In genomic region chr6:137707038-137707589, GRCh38 we compare ENCODE assay signal across 1 cellular context.
TF ChIP-seq lines count a peak whose summit lies in the region.

No MANE protein-coding gene starts in this region.

TF ChIP-seq in HepG2, 621 proteins besides CTCF, POLR2A, EP300 and RAD21 (continued from another document and continues in another):
- peak; percentile 87 for TF ChIP-seq FOSL2 (CRISPR knock-in tag; IDR thresholded peaks at IDR 0.05)
- no peak for TF ChIP-seq GPBP1L1 (CRISPR knock-in tag; IDR thresholded peaks at IDR 0.05)
- TF ChIP-seq SALL1 (CRISPR knock-in tag; IDR thresholded peaks at IDR 0.05), result no peak
- TF ChIP-seq ZNF598 (CRISPR knock-in tag; IDR thresholded peaks at IDR 0.05; ENCODE audit: borderline replicate concordance), result no peak
- no peak for TF ChIP-seq ZNF737 (CRISPR knock-in tag; IDR thresholded peaks at IDR 0.05; ENCODE audit: borderline replicate concordance)
- TF ChIP-seq, protein P1, sequence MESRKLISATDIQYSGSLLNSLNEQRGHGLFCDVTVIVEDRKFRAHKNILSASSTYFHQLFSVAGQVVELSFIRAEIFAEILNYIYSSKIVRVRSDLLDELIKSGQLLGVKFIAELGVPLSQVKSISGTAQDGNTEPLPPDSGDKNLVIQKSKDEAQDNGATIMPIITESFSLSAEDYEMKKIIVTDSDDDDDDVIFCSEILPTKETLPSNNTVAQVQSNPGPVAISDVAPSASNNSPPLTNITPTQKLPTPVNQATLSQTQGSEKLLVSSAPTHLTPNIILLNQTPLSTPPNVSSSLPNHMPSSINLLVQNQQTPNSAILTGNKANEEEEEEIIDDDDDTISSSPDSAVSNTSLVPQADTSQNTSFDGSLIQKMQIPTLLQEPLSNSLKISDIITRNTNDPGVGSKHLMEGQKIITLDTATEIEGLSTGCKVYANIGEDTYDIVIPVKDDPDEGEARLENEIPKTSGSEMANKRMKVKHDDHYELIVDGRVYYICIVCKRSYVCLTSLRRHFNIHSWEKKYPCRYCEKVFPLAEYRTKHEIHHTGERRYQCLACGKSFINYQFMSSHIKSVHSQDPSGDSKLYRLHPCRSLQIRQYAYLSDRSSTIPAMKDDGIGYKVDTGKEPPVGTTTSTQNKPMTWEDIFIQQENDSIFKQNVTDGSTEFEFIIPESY (CRISPR knock-in tag; IDR thresholded peaks at IDR 0.05), result peak; percentile 17; the same call in 1 of the 2 replicates
- no peak for TF ChIP-seq NFRKB (IDR thresholded peaks at IDR 0.05)
- TF ChIP-seq MEIS1 (CRISPR knock-in tag; IDR thresholded peaks at IDR 0.05; ENCODE audit: borderline replicate concordance), result no peak
- TF ChIP-seq ZSCAN22 (CRISPR knock-in tag; IDR thresholded peaks at IDR 0.05), result 0 out of 2 replicates have a peak, but pooled peaks have one; percentile 4
- TF ChIP-seq ZSCAN31 (CRISPR knock-in tag; IDR thresholded peaks at IDR 0.05; ENCODE audit: low read depth), result no peak
- no peak for TF ChIP-seq ZNF768 (CRISPR knock-in tag; IDR thresholded peaks at IDR 0.05)
- TF ChIP-seq SNAI1 (CRISPR knock-in tag; IDR thresholded peaks at IDR 0.05; ENCODE audit: borderline replicate concordance), result no peak
- TF ChIP-seq SSRP1 (CRISPR knock-in tag; IDR thresholded peaks at IDR 0.05), result 0 out of 2 replicates have a peak, but pooled peaks have one; percentile 39
- TF ChIP-seq ELK4 (CRISPR knock-in tag; IDR thresholded peaks at IDR 0.05; ENCODE audit: borderline replicate concordance), result no peak
- TF ChIP-seq ZSCAN21 (CRISPR knock-in tag; IDR thresholded peaks at IDR 0.05; ENCODE audit: borderline replicate concordance), result no peak
- no peak for TF ChIP-seq THAP11 (CRISPR knock-in tag; IDR thresholded peaks at IDR 0.05)
- TF ChIP-seq ZFP37 (CRISPR knock-in tag; IDR thresholded peaks at IDR 0.05; ENCODE audit: borderline replicate concordance), result no peak
- TF ChIP-seq ZNF12 (CRISPR knock-in tag; IDR thresholded peaks at IDR 0.05), result no peak
- no peak for TF ChIP-seq DNMT1 (CRISPR knock-in tag; IDR thresholded peaks at IDR 0.05)
- 0 out of 2 replicates have a peak, but pooled peaks have one; percentile 44 for TF ChIP-seq FIP1L1 (IDR thresholded peaks at IDR 0.05; ENCODE audit: borderline replicate concordance, insufficient read depth, low read depth, low read length)
- TF ChIP-seq, protein P2, sequence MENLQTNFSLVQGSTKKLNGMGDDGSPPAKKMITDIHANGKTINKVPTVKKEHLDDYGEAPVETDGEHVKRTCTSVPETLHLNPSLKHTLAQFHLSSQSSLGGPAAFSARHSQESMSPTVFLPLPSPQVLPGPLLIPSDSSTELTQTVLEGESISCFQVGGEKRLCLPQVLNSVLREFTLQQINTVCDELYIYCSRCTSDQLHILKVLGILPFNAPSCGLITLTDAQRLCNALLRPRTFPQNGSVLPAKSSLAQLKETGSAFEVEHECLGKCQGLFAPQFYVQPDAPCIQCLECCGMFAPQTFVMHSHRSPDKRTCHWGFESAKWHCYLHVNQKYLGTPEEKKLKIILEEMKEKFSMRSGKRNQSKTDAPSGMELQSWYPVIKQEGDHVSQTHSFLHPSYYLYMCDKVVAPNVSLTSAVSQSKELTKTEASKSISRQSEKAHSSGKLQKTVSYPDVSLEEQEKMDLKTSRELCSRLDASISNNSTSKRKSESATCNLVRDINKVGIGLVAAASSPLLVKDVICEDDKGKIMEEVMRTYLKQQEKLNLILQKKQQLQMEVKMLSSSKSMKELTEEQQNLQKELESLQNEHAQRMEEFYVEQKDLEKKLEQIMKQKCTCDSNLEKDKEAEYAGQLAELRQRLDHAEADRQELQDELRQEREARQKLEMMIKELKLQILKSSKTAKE (CRISPR knock-in tag; IDR thresholded peaks at IDR 0.05; ENCODE audit: borderline replicate concordance), result no peak
- no peak for TF ChIP-seq YY1 (IDR thresholded peaks at IDR 0.05; ENCODE audit: insufficient read depth, insufficient replicate concordance, low read depth, low read length)
- no peak for TF ChIP-seq ZNF17 (CRISPR knock-in tag; IDR thresholded peaks at IDR 0.05)
- TF ChIP-seq, protein P3, sequence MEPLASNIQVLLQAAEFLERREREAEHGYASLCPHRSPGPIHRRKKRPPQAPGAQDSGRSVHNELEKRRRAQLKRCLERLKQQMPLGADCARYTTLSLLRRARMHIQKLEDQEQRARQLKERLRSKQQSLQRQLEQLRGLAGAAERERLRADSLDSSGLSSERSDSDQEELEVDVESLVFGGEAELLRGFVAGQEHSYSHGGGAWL (CRISPR knock-in tag; IDR thresholded peaks at IDR 0.05), result no peak
- peak; percentile 79; the same call in 1 of the 2 replicates for TF ChIP-seq FOSL1 (CRISPR knock-in tag; IDR thresholded peaks at IDR 0.05; ENCODE audit: borderline replicate concordance)
- no peak for TF ChIP-seq PBX3 (CRISPR knock-in tag; IDR thresholded peaks at IDR 0.05; ENCODE audit: borderline replicate concordance)
- no peak for TF ChIP-seq MED13 (CRISPR knock-in tag; IDR thresholded peaks at IDR 0.05)
- TF ChIP-seq HOXA3 (CRISPR knock-in tag; IDR thresholded peaks at IDR 0.05), result no peak
- no peak for TF ChIP-seq PITX1 (CRISPR knock-in tag; IDR thresholded peaks at IDR 0.05)
- TF ChIP-seq ZSCAN20 (CRISPR knock-in tag; IDR thresholded peaks at IDR 0.05; ENCODE audit: borderline replicate concordance), result 0 out of 2 replicates have a peak, but pooled peaks have one; percentile 35
- TF ChIP-seq ZNF569 (CRISPR knock-in tag; IDR thresholded peaks at IDR 0.05; ENCODE audit: borderline replicate concordance), result 0 out of 2 replicates have a peak, but pooled peaks have one; percentile 70
- TF ChIP-seq CBX1 (IDR thresholded peaks at IDR 0.05; ENCODE audit: low read depth), result no peak
- TF ChIP-seq XRCC5 (optimal IDR thresholded peaks at IDR 0.05; ENCODE audit: low read length), result no peak
- TF ChIP-seq REXO4 (CRISPR knock-in tag; IDR thresholded peaks at IDR 0.05; ENCODE audit: borderline replicate concordance), result no peak
- TF ChIP-seq ZNF296 (CRISPR knock-in tag; conservative IDR thresholded peaks at IDR 0.05), result no peak
- TF ChIP-seq RARG (CRISPR knock-in tag; IDR thresholded peaks at IDR 0.05; ENCODE audit: low read depth), result no peak
- TF ChIP-seq BRCA1 (CRISPR knock-in tag; IDR thresholded peaks at IDR 0.05), result 0 out of 2 replicates have a peak, but pooled peaks have one; percentile 2
- TF ChIP-seq, protein P4, sequence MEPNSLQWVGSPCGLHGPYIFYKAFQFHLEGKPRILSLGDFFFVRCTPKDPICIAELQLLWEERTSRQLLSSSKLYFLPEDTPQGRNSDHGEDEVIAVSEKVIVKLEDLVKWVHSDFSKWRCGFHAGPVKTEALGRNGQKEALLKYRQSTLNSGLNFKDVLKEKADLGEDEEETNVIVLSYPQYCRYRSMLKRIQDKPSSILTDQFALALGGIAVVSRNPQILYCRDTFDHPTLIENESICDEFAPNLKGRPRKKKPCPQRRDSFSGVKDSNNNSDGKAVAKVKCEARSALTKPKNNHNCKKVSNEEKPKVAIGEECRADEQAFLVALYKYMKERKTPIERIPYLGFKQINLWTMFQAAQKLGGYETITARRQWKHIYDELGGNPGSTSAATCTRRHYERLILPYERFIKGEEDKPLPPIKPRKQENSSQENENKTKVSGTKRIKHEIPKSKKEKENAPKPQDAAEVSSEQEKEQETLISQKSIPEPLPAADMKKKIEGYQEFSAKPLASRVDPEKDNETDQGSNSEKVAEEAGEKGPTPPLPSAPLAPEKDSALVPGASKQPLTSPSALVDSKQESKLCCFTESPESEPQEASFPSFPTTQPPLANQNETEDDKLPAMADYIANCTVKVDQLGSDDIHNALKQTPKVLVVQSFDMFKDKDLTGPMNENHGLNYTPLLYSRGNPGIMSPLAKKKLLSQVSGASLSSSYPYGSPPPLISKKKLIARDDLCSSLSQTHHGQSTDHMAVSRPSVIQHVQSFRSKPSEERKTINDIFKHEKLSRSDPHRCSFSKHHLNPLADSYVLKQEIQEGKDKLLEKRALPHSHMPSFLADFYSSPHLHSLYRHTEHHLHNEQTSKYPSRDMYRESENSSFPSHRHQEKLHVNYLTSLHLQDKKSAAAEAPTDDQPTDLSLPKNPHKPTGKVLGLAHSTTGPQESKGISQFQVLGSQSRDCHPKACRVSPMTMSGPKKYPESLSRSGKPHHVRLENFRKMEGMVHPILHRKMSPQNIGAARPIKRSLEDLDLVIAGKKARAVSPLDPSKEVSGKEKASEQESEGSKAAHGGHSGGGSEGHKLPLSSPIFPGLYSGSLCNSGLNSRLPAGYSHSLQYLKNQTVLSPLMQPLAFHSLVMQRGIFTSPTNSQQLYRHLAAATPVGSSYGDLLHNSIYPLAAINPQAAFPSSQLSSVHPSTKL (CRISPR knock-in tag; IDR thresholded peaks at IDR 0.05), result no peak
- peak; percentile 89 for TF ChIP-seq ADNP (CRISPR knock-in tag; IDR thresholded peaks at IDR 0.05)
- no peak for TF ChIP-seq PCBP2 (optimal IDR thresholded peaks at IDR 0.05; ENCODE audit: low read depth, low read length, poor library complexity, severe bottlenecking)
- TF ChIP-seq IRF2 (CRISPR knock-in tag; IDR thresholded peaks at IDR 0.05), result no peak
- TF ChIP-seq SKI (IDR thresholded peaks at IDR 0.05; ENCODE audit: partially characterized antibody), result no peak
- TF ChIP-seq MTERF4 (CRISPR knock-in tag; IDR thresholded peaks at IDR 0.05), result no peak
- TF ChIP-seq ZNF572 (CRISPR knock-in tag; IDR thresholded peaks at IDR 0.05), result no peak
- peak; percentile 67; the same call in 1 of the 2 replicates for TF ChIP-seq KDM1A (CRISPR knock-in tag; IDR thresholded peaks at IDR 0.05)
- TF ChIP-seq ZNF431 (CRISPR knock-in tag; IDR thresholded peaks at IDR 0.05; ENCODE audit: borderline replicate concordance, low read depth), result no peak
- no peak for TF ChIP-seq SAFB2 (CRISPR knock-in tag; IDR thresholded peaks at IDR 0.05; ENCODE audit: borderline replicate concordance, low read depth)
- TF ChIP-seq HOXA7 (CRISPR knock-in tag; IDR thresholded peaks at IDR 0.05), result no peak
- no peak for TF ChIP-seq ZNF878 (CRISPR knock-in tag; IDR thresholded peaks at IDR 0.05)
- no peak for TF ChIP-seq AKNA (CRISPR knock-in tag; IDR thresholded peaks at IDR 0.05; ENCODE audit: borderline replicate concordance)
- TF ChIP-seq REL (CRISPR knock-in tag; conservative IDR thresholded peaks at IDR 0.05), result no peak
- TF ChIP-seq ZEB1 (IDR thresholded peaks at IDR 0.05; ENCODE audit: insufficient replicate concordance, low read depth), result no peak
- TF ChIP-seq ELF3 (CRISPR knock-in tag; IDR thresholded peaks at IDR 0.05), result no peak
